ENCODE assay signal across 9 cellular contexts in genomic region chr7:82247814-82248433, GRCh38.
DNase-seq lines count a peak whose midpoint lies in the region; ATAC-seq and TF ChIP-seq lines count a peak whose summit lies in the region.
"Had no signal": no experiment of that assay in that cellular context is flagged by ENCODE, and none has a peak within 500 bp of the region (broad histone marks: within the 10 kb centered on the region; RNA-seq: fewer than 3 reads in every experiment).

No MANE protein-coding gene starts in this region.

- H4K91ac ChIP-seq in mesenchymal stem cell (ENCODE audit: low read length): no peak overlapping the region

- no peak overlapping the region for H3K9ac ChIP-seq in fibroblast of lung (ENCODE audit: insufficient read depth, low read length)
- no peak overlapping the region for H3K9ac ChIP-seq in mesenchymal stem cell (ENCODE audit: low read length)

- no peak overlapping the region for H2AFZ ChIP-seq in fibroblast of lung (ENCODE audit: low read length)
- H2AFZ ChIP-seq in mesenchymal stem cell (ENCODE audit: low read depth, low read length): no peak overlapping the region

- no peak overlapping the region for H3K23ac ChIP-seq in mesenchymal stem cell (ENCODE audit: low read length in 2 of 2)

- no peak overlapping the region for H3K18ac ChIP-seq in mesenchymal stem cell (ENCODE audit: low read depth in 1 of 2, low read length in 2 of 2)

- H2AK5ac ChIP-seq in mesenchymal stem cell (ENCODE audit: low read length, severe bottlenecking): no peak overlapping the region

- H4K8ac ChIP-seq in mesenchymal stem cell (ENCODE audit: low read length): no peak overlapping the region

- no peak overlapping the region for H2BK12ac ChIP-seq in mesenchymal stem cell (ENCODE audit: low read length in 2 of 2)

- H2BK5ac ChIP-seq in mesenchymal stem cell (ENCODE audit: low read depth, low read length, poor library complexity, severe bottlenecking): no peak overlapping the region

- no peaks in the 10 kb centered on the region for H3K27me3 ChIP-seq in fibroblast of lung (ENCODE audit: control insufficient read depth, insufficient read depth, low read length)
- no peaks in the 10 kb centered on the region for H3K27me3 ChIP-seq in thoracic aorta (replicated peaks; ENCODE audit: insufficient read depth)
- no peaks in the 10 kb centered on the region for H3K27me3 ChIP-seq in mesenchymal stem cell (ENCODE audit: control insufficient read depth in 1 of 2, insufficient read depth in 1 of 2, low read length in 2 of 2)

- H3K27ac ChIP-seq in fibroblast of lung (ENCODE audit: insufficient read depth, low read length) (no peak overlapping the region), thoracic aorta (peak overlapping the region; percentile 21 to 45), mesenchymal stem cell (ENCODE audit: low read length, poor library complexity, severe bottlenecking) (no peak overlapping the region)

- no peak overlapping the region for H2BK120ac ChIP-seq in mesenchymal stem cell (ENCODE audit: low read depth, low read length)

- no peak overlapping the region for H3K14ac ChIP-seq in mesenchymal stem cell (ENCODE audit: low read length in 2 of 2)

- H3K79me1 ChIP-seq in mesenchymal stem cell (replicated peaks; ENCODE audit: low read length, poor library complexity, severe bottlenecking): no peaks in the 10 kb centered on the region

- H3K4me3 ChIP-seq in fibroblast of lung (replicated peaks in 1 of 4; ENCODE audit: control extremely low read depth in 1 of 4, insufficient read depth in 1 of 4, low read depth in 3 of 4, low read length in 4 of 4): no peak overlapping the region
- H3K4me3 ChIP-seq in thoracic aorta: peak overlapping the region; percentile 44
- H3K4me3 ChIP-seq in mesenchymal stem cell (ENCODE audit: insufficient read depth in 1 of 2, low read depth in 1 of 2, low read length in 2 of 2): no peak overlapping the region

- H3K36me3 ChIP-seq in fibroblast of lung (ENCODE audit: control insufficient read depth, insufficient read depth, low read length): no peaks in the 10 kb centered on the region
- no peaks in the 10 kb centered on the region for H3K36me3 ChIP-seq in thoracic aorta
- H3K36me3 ChIP-seq in mesenchymal stem cell (ENCODE audit: control insufficient read depth in 1 of 2, insufficient read depth in 2 of 2, low read depth in 1 of 2, low read length in 2 of 2): no peaks in the 10 kb centered on the region

- DNase-seq in SIG-M5 treated with dmso at 0.1 percent for 504 hours (lab: John Stamatoyannopoulos, UW; ENCODE audit: unreplicated experiment) (peak; percentile 26), SIG-M5 (lab: John Stamatoyannopoulos, UW) (no peak), NCI-H82 (lab: John Stamatoyannopoulos, UW) (peak; percentile 36), fibroblast of lung (ENCODE audit: low read depth in 2 of 2) (peak; percentile 6 to 25), thoracic aorta (ENCODE audit: low spot score) (no peak), NCI-H128 (lab: John Stamatoyannopoulos, UW; ENCODE audit: unreplicated experiment) (no peak), mesenchymal stem cell (no peak)
- DNase-seq: NCI-H1417 had no signal

- no peaks in the 10 kb centered on the region for H3K4me1 ChIP-seq in fibroblast of lung (ENCODE audit: control insufficient read depth, extremely low read depth, insufficient read depth, low read length)
- H3K4me1 ChIP-seq in thoracic aorta (ENCODE audit: control insufficient read depth in 1 of 2, low read depth in 2 of 2): peaks cover 9 to 16% of the 10 kb centered on the region in 2 donors
- peaks cover 1% of the 10 kb centered on the region for H3K4me1 ChIP-seq in mesenchymal stem cell (ENCODE audit: control insufficient read depth, insufficient read depth, low read depth, low read length)

- H3K4me2 ChIP-seq in fibroblast of lung (ENCODE audit: extremely low read depth, insufficient read depth, low read length): no peak overlapping the region
- H3K4me2 ChIP-seq in mesenchymal stem cell (ENCODE audit: low read length, poor library complexity, severe bottlenecking): no peak overlapping the region

- no peaks in the 10 kb centered on the region for H3K9me3 ChIP-seq in fibroblast of lung (ENCODE audit: control insufficient read depth, insufficient read depth, low read depth, low read length)
- no peaks in the 10 kb centered on the region for H3K9me3 ChIP-seq in thoracic aorta
- H3K9me3 ChIP-seq in mesenchymal stem cell (ENCODE audit: control insufficient read depth, low read length): no peaks in the 10 kb centered on the region

- WGBS in mesenchymal stem cell: 100% methylated on average over 3 of the region's 3 CpGs

- H3K4ac ChIP-seq in mesenchymal stem cell (ENCODE audit: low read depth in 1 of 2, low read length in 2 of 2): no peak overlapping the region

- H4K20me1 ChIP-seq in fibroblast of lung (ENCODE audit: control insufficient read depth, extremely low read depth, insufficient read depth, low read length): no peaks in the 10 kb centered on the region

- H3K79me2 ChIP-seq in fibroblast of lung (ENCODE audit: control insufficient read depth, insufficient read depth, low read length): no peaks in the 10 kb centered on the region

- ATAC-seq in thoracic aorta (ENCODE audit: insufficient number of reproducible peaks, low FRiP score, low read depth) (peak; percentile 26), GM19463 (IDR thresholded peaks at IDR 0.05; ENCODE audit: unreplicated experiment) (no peak)

- TF ChIP-seq CTCF in fibroblast of lung (conservative IDR thresholded peaks at IDR 0.05 in 1 of 2, IDR thresholded peaks at IDR 0.05 in 1 of 2; ENCODE audit: low read depth in 1 of 2, low read length in 2 of 2): peak; percentile 43 to 60
- TF ChIP-seq CTCF in thoracic aorta (IDR thresholded peaks at IDR 0.05): peak; percentile 23

- H2BK15ac ChIP-seq in mesenchymal stem cell (ENCODE audit: low read depth, poor library complexity, severe bottlenecking): no peak overlapping the region

Comparison
In these comparisons a context has a peak if more than half of its experiments do, and no peak if none do; other contexts are left out.
1. DNase-seq: peak in SIG-M5 treated with dmso at 0.1 percent for 504 hours (single experiment), NCI-H82 (single experiment) and fibroblast of lung (2 of 2); none in SIG-M5 (single experiment), thoracic aorta (single experiment), NCI-H128 (single experiment) and mesenchymal stem cell (single experiment).
2. H3K27ac ChIP-seq: peak in thoracic aorta (2 of 2); none in fibroblast of lung (single experiment) and mesenchymal stem cell (single experiment).